11 cellular contexts compared by ENCODE assay signal in the genomic region with DNA sequence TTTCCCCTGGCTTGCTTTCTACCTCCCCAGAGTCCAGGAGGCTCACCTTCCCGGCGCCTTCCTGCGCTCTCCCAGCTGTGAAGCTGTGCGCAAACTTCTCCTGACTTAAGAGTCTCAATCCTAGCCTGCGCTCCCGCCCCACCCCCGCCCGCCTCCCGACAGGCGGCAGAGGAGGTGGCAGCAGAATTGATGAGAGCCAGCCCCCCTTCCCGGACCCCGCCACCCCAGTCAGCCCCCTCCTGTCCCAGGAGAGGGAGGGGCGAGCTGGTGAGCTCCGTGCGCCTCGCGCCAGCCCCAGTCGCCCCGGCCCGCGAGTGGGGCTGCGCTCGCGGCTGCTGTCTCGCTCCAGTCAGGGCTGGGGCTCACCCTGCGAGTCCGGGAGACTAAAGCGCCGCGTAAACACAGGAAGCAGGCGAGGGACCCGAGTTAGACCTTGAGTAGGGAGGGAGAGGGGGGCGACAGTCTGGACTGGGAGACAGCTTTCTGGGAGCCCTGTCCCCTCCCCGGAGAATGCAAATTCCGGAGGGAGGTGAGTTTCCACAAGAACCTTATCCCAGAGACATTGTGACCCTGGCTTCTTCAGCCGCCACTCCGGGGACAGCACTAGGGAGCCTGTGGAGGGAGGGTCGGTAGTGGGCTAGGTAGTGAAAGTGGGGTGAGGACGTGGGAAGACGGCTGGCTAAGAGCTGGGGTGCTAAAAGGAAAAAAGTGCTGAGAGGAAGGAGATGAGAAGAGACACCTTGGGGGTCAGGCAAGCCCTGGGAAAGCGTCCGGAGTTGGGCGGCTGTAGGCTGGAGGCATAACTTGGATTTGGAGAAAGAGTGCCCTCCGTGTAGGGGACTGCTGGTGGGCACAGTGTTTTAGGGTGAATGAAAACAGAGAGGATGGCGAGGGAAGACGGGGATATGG. TPM values are rescaled to one million over a fixed set of nuclear protein-coding genes. Genes with fewer than 3 reads are reported as not detected.
DNase-seq lines count a peak whose midpoint lies in the region; ATAC-seq, FAIRE-seq and TF ChIP-seq lines count a peak whose summit lies in the region.
"Had no signal": no experiment of that assay in that cellular context is flagged by ENCODE, and none has a peak within 500 bp of the region (broad histone marks: within the 10 kb centered on the region; RNA-seq: fewer than 3 reads in every experiment).

Gene CALCR (minus strand): TSS at position 79 of the 909 bp plus-strand sequence. CDS start 87,743 bp downstream, outside the sequence.

- POLR2A ChIA-PET in A549 (lab: Yijun Ruan, JAX), result no interaction called here

- TF ChIP-seq RAD21 in A549 (conservative IDR thresholded peaks at IDR 0.05 in 1 of 2, IDR thresholded peaks at IDR 0.05 in 1 of 2), result no peak

- peak; percentile 11 to 16 for DNase-seq in A549 (ENCODE audit: low read depth in 1 of 2, low spot score in 1 of 2)
- peak in 1 of 2 experiments; percentile 49 for DNase-seq in HAP-1 (ENCODE audit: low spot score in 2 of 2)
- no peak for DNase-seq in mammary epithelial cell
- no peak for DNase-seq in memory B cell (ENCODE audit: low spot score in 2 of 2)
- DNase-seq in effector memory CD4-positive, alpha-beta T cell, result no peak
- DNase-seq in NCI-H2107 (lab: John Stamatoyannopoulos, UW), result no peak
- no peak for DNase-seq in NCI-H774 (lab: John Stamatoyannopoulos, UW)
- no peak for DNase-seq in GM19238 (ENCODE audit: insufficient read length, low spot score)
- DNase-seq: activated CD4-positive, alpha-beta memory T cell treated with anti-CD3 and anti-CD28 coated beads, Interleukin-2, amount 10 ng/mL, durations not matched to agents 7 days and 5 days; CD4-positive, alpha-beta T cell had no signal

- H2AFZ ChIP-seq in mammary epithelial cell (ENCODE audit: low read depth, low read length), result no peak within 1 kb of the TSS

- H3K4me3 ChIP-seq in A549 (peak within 1 kb of the TSS; percentile 47), HAP-1 (peak within 1 kb of the TSS; percentile 27), mammary epithelial cell (replicated peaks in 1 of 3; ENCODE audit: insufficient read depth in 1 of 3, low read depth in 2 of 3, low read length in 3 of 3) (no peak within 1 kb of the TSS)
- H3K4me3 ChIP-seq in effector memory CD4-positive, alpha-beta T cell (ENCODE audit: insufficient read depth, low read depth, low read length, poor library complexity, severe bottlenecking), result no peak within 1 kb of the TSS

- dilution Hi-C loops in mammary epithelial cell (cut with HindIII; ENCODE audit: low sequenced_read_pairs), result no loop called here

- 1% methylated on average over 16 of the region's 46 CpGs for WGBS in A549 (ENCODE audit: missing lambda C conversion rate)
- WGBS in mammary epithelial cell (ENCODE audit: low coverage, missing lambda C conversion rate), result 0% methylated on average over 11 of the region's 46 CpGs

- H3K4me2 ChIP-seq in A549 (peak within 1 kb of the TSS; percentile 84), mammary epithelial cell (ENCODE audit: insufficient read depth, low read depth, low read length) (peak within 1 kb of the TSS; percentile 12)

- no peak within 1 kb of the TSS for H3K27ac Mint-ChIP-seq in memory B cell
- H3K27ac Mint-ChIP-seq: activated CD4-positive, alpha-beta memory T cell treated with anti-CD3 and anti-CD28 coated beads, Interleukin-2, amount 10 ng/mL, durations not matched to agents 7 days and 5 days; CD4-positive, alpha-beta T cell had no signal

- intact Hi-C loops in mammary epithelial cell (cut with micrococcal nuclease), result no loop called here

- in situ Hi-C loops in HAP-1 (cut with MboI; ENCODE audit: low sequenced_read_pairs), result loop anchor here (25.0 kb wide), 1 partner anchor 338 kb away; the partner anchor contains the start of genes HEPACAM2 and VPS50
- in situ Hi-C loops in mammary epithelial cell (cut with MboI; ENCODE audit: low sequenced_read_pairs in 2 of 2), result no loop called here

- H3K27ac ChIP-seq in A549 (no peak within 1 kb of the TSS), mammary epithelial cell (ENCODE audit: insufficient read depth, low read depth, low read length) (no peak within 1 kb of the TSS)
- H3K27ac ChIP-seq in effector memory CD4-positive, alpha-beta T cell (ENCODE audit: insufficient read depth, low read length, poor library complexity, severe bottlenecking), result no peak within 1 kb of the TSS

- TF ChIP-seq EP300 in A549 (IDR thresholded peaks at IDR 0.05), result no peak

- TF ChIP-seq POLR2A in A549 (IDR thresholded peaks at IDR 0.05; ENCODE audit: low read length), result no peak

- H4K20me1 ChIP-seq in mammary epithelial cell (ENCODE audit: insufficient read depth, low read length), result no peaks in the 10 kb centered on the region

- H3K9me3 ChIP-seq in A549 (no peaks in the 10 kb centered on the region), HAP-1 (no peaks in the 10 kb centered on the region), mammary epithelial cell (replicated peaks; ENCODE audit: insufficient read depth, low read length) (no peaks in the 10 kb centered on the region)
- no peaks in the 10 kb centered on the region for H3K9me3 ChIP-seq in effector memory CD4-positive, alpha-beta T cell (ENCODE audit: control insufficient read depth, low read length)

- no peaks in the 10 kb centered on the region for H3K9me3 Mint-ChIP-seq in memory B cell
- H3K9me3 Mint-ChIP-seq: activated CD4-positive, alpha-beta memory T cell treated with anti-CD3 and anti-CD28 coated beads, Interleukin-2, amount 10 ng/mL, durations not matched to agents 7 days and 5 days; CD4-positive, alpha-beta T cell had no signal

- no peak for TF ChIP-seq CTCF in A549 (IDR thresholded peaks at IDR 0.05)
- no peak for TF ChIP-seq CTCF in mammary epithelial cell (conservative IDR thresholded peaks at IDR 0.05 in 1 of 2, IDR thresholded peaks at IDR 0.05 in 1 of 2; ENCODE audit: extremely low read depth in 1 of 2, insufficient read depth in 1 of 2, low read depth in 1 of 2, low read length in 2 of 2)

- H3K36me3 ChIP-seq in HAP-1 (replicated peaks), result no peaks in the 10 kb centered on the region
- H3K36me3 ChIP-seq in mammary epithelial cell (ENCODE audit: insufficient read depth, low read length), result no peaks in the 10 kb centered on the region
- no peaks in the 10 kb centered on the region for H3K36me3 ChIP-seq in effector memory CD4-positive, alpha-beta T cell (ENCODE audit: control insufficient read depth, insufficient read depth, low read length)

- no TSS peak for BruUV-seq in mammary epithelial cell (replicated peaks; lab: Mats Ljungman, UMichigan)

- H3K36me3 Mint-ChIP-seq in memory B cell, result no peaks in the 10 kb centered on the region

- peak within 1 kb of the TSS; percentile 75 for H3K4me3 Mint-ChIP-seq in memory B cell
- H3K4me3 Mint-ChIP-seq: activated CD4-positive, alpha-beta memory T cell treated with anti-CD3 and anti-CD28 coated beads, Interleukin-2, amount 10 ng/mL, durations not matched to agents 7 days and 5 days; CD4-positive, alpha-beta T cell had no signal

- CTCF ChIA-PET in A549 (lab: Yijun Ruan, JAX), result no interaction called here
- CTCF ChIA-PET in mammary epithelial cell (lab: Charles Lee; ENCODE audit: low non-redundant PET), result no interaction called here

- ATAC-seq in A549 (peak; percentile 49 to 77), memory B cell (ENCODE audit: low read depth) (peak; percentile 59)

- peaks cover 23% of the 10 kb centered on the region for H3K27me3 Mint-ChIP-seq in memory B cell

- H3K9ac ChIP-seq in mammary epithelial cell (ENCODE audit: insufficient read depth, low read length), result no peak within 1 kb of the TSS

- H3K27me3 ChIP-seq in HAP-1 (ENCODE audit: low read depth) (peaks cover 53% of the 10 kb centered on the region), mammary epithelial cell (ENCODE audit: insufficient read depth, low read length) (peaks cover 27% of the 10 kb centered on the region)
- H3K27me3 ChIP-seq in effector memory CD4-positive, alpha-beta T cell (replicated peaks; ENCODE audit: control insufficient read depth, insufficient read depth, low read length, poor library complexity, severe bottlenecking), result peaks cover 2% of the 10 kb centered on the region

- no peaks in the 10 kb centered on the region for H3K79me2 ChIP-seq in mammary epithelial cell (ENCODE audit: insufficient read depth, low read length)

- H3K4me1 ChIP-seq in A549 (peaks cover 24% of the 10 kb centered on the region), HAP-1 (no peaks in the 10 kb centered on the region), mammary epithelial cell (ENCODE audit: insufficient read depth, low read length) (no peaks in the 10 kb centered on the region)
- no peaks in the 10 kb centered on the region for H3K4me1 ChIP-seq in effector memory CD4-positive, alpha-beta T cell (ENCODE audit: control insufficient read depth, insufficient read depth, low read length, poor library complexity, severe bottlenecking)

- FAIRE-seq in A549 (lab: Jason Lieb, UNC), result no peak

- H3K4me1 Mint-ChIP-seq in memory B cell, result peaks cover 9% of the 10 kb centered on the region
- H3K4me1 Mint-ChIP-seq: activated CD4-positive, alpha-beta memory T cell treated with anti-CD3 and anti-CD28 coated beads, Interleukin-2, amount 10 ng/mL, durations not matched to agents 7 days and 5 days had no signal

TF ChIP-seq in A549, 52 proteins besides CTCF, POLR2A, EP300 and RAD21:
- TF ChIP-seq TFCP2L1 (CRISPR knock-in tag; IDR thresholded peaks at IDR 0.05) (no peak), USF2 (IDR thresholded peaks at IDR 0.05) (no peak)

RNA-seq across cellular contexts. Expression of gene CALCR, which starts in this region (rescaled TPM):
- polyA plus RNA-seq in A549 (2011; rRNA removed) (0.06 and 0.07 TPM in 2 replicates), A549 (2017; fragmentation: RNase III; extraction: RNeasy Plus Mini Kit Qiagen cat#74134 plus additional on column Dnase treatment) (0.03 TPM in 1 of 3 replicates, not detected in the others), mammary epithelial cell (not detected)
- polyA plus RNA-seq in A549 (2012; cell fraction: cytosol; rRNA removed), result not detected in 2 replicates
- polyA plus RNA-seq in A549 (2012; cell fraction: nucleus; rRNA removed), result not detected in 2 replicates
- polyA minus RNA-seq in A549 (2011; rRNA and poly(A)+ RNA removed), result not detected in 2 replicates
- not detected for total RNA-seq in mammary epithelial cell
- polyA minus RNA-seq in mammary epithelial cell, result not detected
- total RNA-seq: activated CD4-positive, alpha-beta memory T cell treated with anti-CD3 and anti-CD28 coated beads, Interleukin-2, amount 10 ng/mL, durations not matched to agents 7 days and 5 days; CD4-positive, alpha-beta T cell; glomerular endothelial cell had no signal

Comparison
In these comparisons a context has a peak if more than half of its experiments do, and no peak if none do; other contexts are left out.
1. Peak in DNase-seq, ATAC-seq, H3K4me3 ChIP-seq and H3K4me2 ChIP-seq in A549; RNA of the gene not detected or under 1 TPM.